In genomic region chr10:43846187-43846680, GRCh38 we compare ENCODE assay signal across 8 cellular contexts.
A peak's percentile ranks its signal among the peaks of the same experiment; 100 is the strongest.
DNase-seq lines count a peak whose midpoint lies in the region; ATAC-seq and TF ChIP-seq lines count a peak whose summit lies in the region.

No MANE protein-coding gene starts in this region.

- no peaks in the 10 kb centered on the region for H3K79me1 ChIP-seq in mesendoderm (ENCODE audit: low read length)

- no peak overlapping the region for H2BK5ac ChIP-seq in mesendoderm (ENCODE audit: low read length)

- no peak overlapping the region for H3K27ac ChIP-seq in mesendoderm (ENCODE audit: low read depth, low read length)

- ATAC-seq in GM21825 (IDR thresholded peaks at IDR 0.05; ENCODE audit: unreplicated experiment) (peak; percentile 68), GM19351 (IDR thresholded peaks at IDR 0.05; ENCODE audit: unreplicated experiment) (no peak)

- H2AK5ac ChIP-seq in mesendoderm (ENCODE audit: low read length) = no peak overlapping the region

- no peak overlapping the region for H3K4ac ChIP-seq in mesendoderm (ENCODE audit: low read depth, low read length)

- no peak overlapping the region for H2BK120ac ChIP-seq in mesendoderm (ENCODE audit: low read depth, low read length)

- no peak overlapping the region for H4K5ac ChIP-seq in mesendoderm (ENCODE audit: low read length)

- no peak overlapping the region for H3K56ac ChIP-seq in mesendoderm (ENCODE audit: low read length)

- no peak overlapping the region for H3K9ac ChIP-seq in mesendoderm (ENCODE audit: low read length)

- H3K4me1 ChIP-seq in BE2C (peaks cover 14% of the 10 kb centered on the region), mesendoderm (ENCODE audit: control insufficient read depth, low read depth, low read length) (no peaks in the 10 kb centered on the region)

- no peaks in the 10 kb centered on the region for H3K9me3 ChIP-seq in BE2C

- no CpG with 5 or more reads among the region's 11 CpGs for WGBS in mesendoderm (ENCODE audit: extremely low coverage, insufficient coverage, low lambda C conversion rate)

- H2BK15ac ChIP-seq in mesendoderm (replicated peaks; ENCODE audit: low read depth) = no peak overlapping the region

- DNase-seq in activated CD4-positive, alpha-beta T cell treated with anti-CD3 and anti-CD28 coated beads, Interleukin-2, amount 50 U/mL, for 48 hours = peak; percentile 47 to 60
- DNase-seq in fibroblast of villous mesenchyme (ENCODE audit: low read depth) (peak; percentile 54), BE2C (no peak), mesendoderm (no peak)
- peak; percentile 25 for DNase-seq in stimulated activated CD4-positive, alpha-beta T cell treated with anti-CD3 and anti-CD28 coated beads, Interleukin-4, amount 100 ng/mL, for 1 hour
- DNase-seq in effector CD8-positive, alpha-beta T cell (lab: John Stamatoyannopoulos, UW) = no peak

- no peak overlapping the region for H4K8ac ChIP-seq in mesendoderm (ENCODE audit: low read depth, low read length)

- H3K4me2 ChIP-seq in mesendoderm (ENCODE audit: low read length) = no peak overlapping the region

- no peak overlapping the region for H3K23ac ChIP-seq in mesendoderm (ENCODE audit: low read length)

- H3K79me2 ChIP-seq in mesendoderm (ENCODE audit: control insufficient read depth, insufficient read depth, low read length) = no peaks in the 10 kb centered on the region

- H3K36me3 ChIP-seq in BE2C = no peaks in the 10 kb centered on the region
- no peaks in the 10 kb centered on the region for H3K36me3 ChIP-seq in mesendoderm (ENCODE audit: control insufficient read depth, insufficient read depth, low read length)

- TF ChIP-seq CTCF in fibroblast of villous mesenchyme (IDR thresholded peaks at IDR 0.05; ENCODE audit: insufficient read depth, low read depth, low read length) (no peak), BE2C (IDR thresholded peaks at IDR 0.05; ENCODE audit: low read depth, low read length) (no peak)

- H3K4me3 ChIP-seq in fibroblast of villous mesenchyme (ENCODE audit: low read depth, low read length) = no peak overlapping the region
- no peak overlapping the region for H3K4me3 ChIP-seq in BE2C (ENCODE audit: low read depth, low read length)
- H3K4me3 ChIP-seq in mesendoderm (ENCODE audit: low read length) = no peak overlapping the region

- no peak overlapping the region for H3K18ac ChIP-seq in mesendoderm (ENCODE audit: low read length)

- H3K27me3 ChIP-seq in BE2C = no peaks in the 10 kb centered on the region
- no peaks in the 10 kb centered on the region for H3K27me3 ChIP-seq in mesendoderm (ENCODE audit: insufficient read depth, low read length, poor library complexity)

Comparison
In these comparisons a context has a peak if more than half of its experiments do, and no peak if none do; other contexts are left out.
1. DNase-seq: peak in activated CD4-positive, alpha-beta T cell treated with anti-CD3 and anti-CD28 coated beads, Interleukin-2, amount 50 U/mL, for 48 hours (2 of 2), fibroblast of villous mesenchyme (single experiment) and stimulated activated CD4-positive, alpha-beta T cell treated with anti-CD3 and anti-CD28 coated beads, Interleukin-4, amount 100 ng/mL, for 1 hour (single experiment); none in BE2C (single experiment), mesendoderm (single experiment) and effector CD8-positive, alpha-beta T cell (single experiment).